In the genomic region with DNA sequence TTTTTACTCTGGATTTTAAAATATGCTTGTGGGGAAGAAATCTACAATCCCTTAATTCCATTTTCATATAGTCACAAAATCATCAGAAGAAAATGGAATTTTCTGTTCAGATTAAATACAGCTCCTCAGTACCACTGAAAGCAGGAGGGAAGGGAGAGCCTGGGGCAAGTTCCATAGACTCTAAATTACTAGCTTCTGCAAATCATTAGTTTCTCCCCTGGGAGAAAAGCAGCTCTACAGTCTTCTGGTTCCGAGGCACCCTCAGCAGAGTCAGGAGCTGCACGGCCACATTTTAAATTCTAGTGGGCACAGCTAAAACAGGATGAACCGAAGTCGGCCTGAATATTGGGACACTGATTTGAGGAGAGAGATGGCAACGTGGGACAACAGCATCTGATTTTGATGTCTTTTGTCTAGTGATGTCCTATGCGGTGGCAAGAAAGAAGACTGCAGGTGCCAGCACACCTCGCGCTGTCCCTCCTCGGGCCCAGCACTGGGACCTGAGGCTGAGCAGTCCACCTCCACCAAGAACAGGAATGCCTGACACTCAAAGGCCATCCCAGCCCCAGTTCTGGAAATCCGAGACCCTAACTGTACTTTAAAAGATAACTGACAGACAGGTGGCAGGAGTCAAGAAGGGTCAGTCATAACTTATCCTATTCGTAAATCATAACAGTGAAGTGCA, we compare ENCODE assay signal across 19 cellular contexts.
"Had no signal": no experiment of that assay in that cellular context is flagged by ENCODE, and none has a peak within 500 bp of the region (broad histone marks: within the 10 kb centered on the region; RNA-seq: fewer than 3 reads in every experiment).

No MANE protein-coding gene starts in this region.

- H3K36me3 ChIP-seq: brain microvascular endothelial cell, neural progenitor cell, ovary, thyroid gland, uterus had no signal

- H3K9ac ChIP-seq: neural progenitor cell had no signal

- H3K4me3 ChIP-seq: neural progenitor cell, ovary, thyroid gland, uterus had no signal

- H3K9me3 ChIP-seq: ovary, thyroid gland, uterus had no signal

- H3K4me3 Mint-ChIP-seq: activated CD4-positive, alpha-beta T cell treated with anti-CD3 and anti-CD28 coated beads, Interleukin-2, amount 10 ng/mL, durations not matched to agents 24 days and 14 days; activated CD8-positive, alpha-beta T cell treated with anti-CD3 and anti-CD28 coated beads, Interleukin-2, amount 10 ng/mL, durations not matched to agents 7 days and 5 days; activated naive CD8-positive, alpha-beta T cell; activated T-cell treated with anti-CD3 and anti-CD28 coated beads, Interleukin-2, amount 50 U/mL, for 72 hours; effector memory CD8-positive, alpha-beta T cell; neural progenitor cell had no signal

- H3K27me3 Mint-ChIP-seq: activated CD4-positive, alpha-beta T cell treated with anti-CD3 and anti-CD28 coated beads, Interleukin-2, amount 10 ng/mL, durations not matched to agents 24 days and 14 days; activated naive CD8-positive, alpha-beta T cell; effector memory CD8-positive, alpha-beta T cell had no signal

- H3K27me3 ChIP-seq: brain microvascular endothelial cell, neural progenitor cell, ovary, thyroid gland, uterus had no signal

- H3K4me2 ChIP-seq: neural progenitor cell had no signal

- H3K36me3 Mint-ChIP-seq: neural progenitor cell had no signal

- H3K9me3 Mint-ChIP-seq: activated CD4-positive, alpha-beta T cell treated with anti-CD3 and anti-CD28 coated beads, Interleukin-2, amount 10 ng/mL, durations not matched to agents 24 days and 14 days; activated T-cell treated with anti-CD3 and anti-CD28 coated beads, Interleukin-2, amount 50 U/mL, for 72 hours; effector memory CD8-positive, alpha-beta T cell had no signal

- DNase-seq: activated CD4-positive, alpha-beta T cell treated with anti-CD3 and anti-CD28 coated beads, Interleukin-2, amount 10 ng/mL, durations not matched to agents 24 days and 14 days; activated CD4-positive, CD25-positive, alpha-beta regulatory T cell; activated CD8-positive, alpha-beta memory T cell treated with anti-CD3 and anti-CD28 coated beads, Interleukin-2, amount 50 U/mL, for 48 hours; activated CD8-positive, alpha-beta T cell treated with anti-CD3 and anti-CD28 coated beads, Interleukin-2, amount 10 ng/mL, durations not matched to agents 7 days and 5 days; activated gamma-delta T cell; activated T-cell treated with anti-CD3 and anti-CD28 coated beads, Interleukin-2, amount 50 U/mL, for 72 hours; amygdala; brain microvascular endothelial cell; cerebellar nuclear complex; dermis blood vessel endothelial cell; effector memory CD8-positive, alpha-beta T cell; midbrain; ovary; stimulated activated CD4-positive, alpha-beta T cell treated with anti-CD3 and anti-CD28 coated beads, Interleukin-1b, Interleukin-23, amount 100 ng/mL, for 48 hours; T-helper 2 cell; thyroid gland; uterus had no signal

- H2AFZ ChIP-seq: neural progenitor cell had no signal

- H3K27ac ChIP-seq: neural progenitor cell, ovary, thyroid gland, uterus had no signal

- H3K4me1 ChIP-seq: uterus had no signal

- H3K27ac Mint-ChIP-seq: activated CD4-positive, alpha-beta T cell treated with anti-CD3 and anti-CD28 coated beads, Interleukin-2, amount 10 ng/mL, durations not matched to agents 24 days and 14 days; activated CD8-positive, alpha-beta T cell treated with anti-CD3 and anti-CD28 coated beads, Interleukin-2, amount 10 ng/mL, durations not matched to agents 7 days and 5 days; activated naive CD8-positive, alpha-beta T cell; activated T-cell treated with anti-CD3 and anti-CD28 coated beads, Interleukin-2, amount 50 U/mL, for 72 hours; effector memory CD8-positive, alpha-beta T cell; neural progenitor cell had no signal
